In genomic region chr12:132593521-132593920, GRCh38 we compare ENCODE assay signal across 15 cellular contexts. TPM values are rescaled to one million over a fixed set of nuclear protein-coding genes. Genes with fewer than 3 reads are reported as not detected.
DNase-seq lines count a peak whose midpoint lies in the region; ATAC-seq, FAIRE-seq and TF ChIP-seq lines count a peak whose summit lies in the region.
"Had no signal": no experiment of that assay in that cellular context is flagged by ENCODE, and none has a peak within 500 bp of the region (broad histone marks: within the 10 kb centered on the region; RNA-seq: fewer than 3 reads in every experiment).

No MANE protein-coding gene starts in this region.

- peak overlapping the region; percentile 40 for H3K4me3 Mint-ChIP-seq in nephron progenitor cell
- H3K4me3 Mint-ChIP-seq: activated B cell treated with CpG ODN at 0.5 μM for 24 hours; activated naive CD8-positive, alpha-beta T cell treated with anti-CD3 and anti-CD28 coated beads for 36 hours had no signal

- WGBS in HepG2 (ENCODE audit: low lambda C conversion rate) = 33% methylated on average over 14 of the region's 18 CpGs
- 66% methylated on average over 6 of the region's 18 CpGs for WGBS in right lobe of liver (ENCODE audit: insufficient coverage, low coverage, low lambda C conversion rate, missing lambda C conversion rate)

- H3K9ac ChIP-seq in HepG2 (ENCODE audit: insufficient read depth, low read depth, low read length) (no peak overlapping the region), colonic mucosa (ENCODE audit: low read depth in 2 of 2, low read length in 2 of 2) (peak overlapping the region; percentile 57 to 58)

- peaks cover 22% of the 10 kb centered on the region for H3K9me3 Mint-ChIP-seq in nephron progenitor cell
- H3K9me3 Mint-ChIP-seq: activated B cell treated with CpG ODN at 0.5 μM for 24 hours; activated naive CD8-positive, alpha-beta T cell treated with anti-CD3 and anti-CD28 coated beads for 36 hours had no signal

- H3K27me3 Mint-ChIP-seq in nephron progenitor cell (ENCODE audit: low read depth, poor library complexity) = peaks cover 74% of the 10 kb centered on the region

- H3K27me3 ChIP-seq in HepG2 (ENCODE audit: control insufficient read depth in 1 of 2, insufficient read depth in 2 of 2, low read length in 2 of 2) = peaks cover 9 to 55% of the 10 kb centered on the region in 2 experiments; a peak in 4 of 5 replicates
- no peaks in the 10 kb centered on the region for H3K27me3 ChIP-seq in right lobe of liver
- H3K27me3 ChIP-seq in colonic mucosa = peaks cover under 1% of the 10 kb centered on the region

- POLR2A ChIA-PET in HepG2 (lab: Yijun Ruan, JAX) = no interaction called here

- H3K27ac Mint-ChIP-seq in nephron progenitor cell = no peak overlapping the region
- H3K27ac Mint-ChIP-seq: activated B cell treated with CpG ODN at 0.5 μM for 24 hours; activated naive CD8-positive, alpha-beta T cell treated with anti-CD3 and anti-CD28 coated beads for 36 hours had no signal

- TF ChIP-seq CTCF in HepG2 (CRISPR knock-in tag; IDR thresholded peaks at IDR 0.05) = no peak
- no peak for TF ChIP-seq CTCF in right lobe of liver (IDR thresholded peaks at IDR 0.05)
- TF ChIP-seq CTCF in colonic mucosa (IDR thresholded peaks at IDR 0.05) = no peak
- TF ChIP-seq CTCF in nephron progenitor cell (IDR thresholded peaks at IDR 0.05) = no peak

- intact Hi-C loops in HepG2 (cut with micrococcal nuclease; ENCODE audit: unreplicated experiment) (no loop called here), right lobe of liver (cut with DNase I) (no loop called here), colonic mucosa (cut with DNase I) (no loop called here)

- H2AFZ ChIP-seq in HepG2 (ENCODE audit: low read length) = no peak overlapping the region

- H3K36me3 ChIP-seq in HepG2 (replicated peaks in 1 of 2; ENCODE audit: control insufficient read depth in 1 of 2, insufficient read depth in 2 of 2, low read length in 2 of 2) (no peaks in the 10 kb centered on the region), right lobe of liver (no peaks in the 10 kb centered on the region), colonic mucosa (no peaks in the 10 kb centered on the region)

- ATAC-seq in HepG2 = peak; percentile 5
- no peak for ATAC-seq in right lobe of liver

- H3K4me3 ChIP-seq in HepG2 (replicated peaks in 1 of 3; ENCODE audit: insufficient read depth in 1 of 3, low read depth in 2 of 3, low read length in 3 of 3) = peak overlapping the region in 1 of 3 experiments; percentile 44; a peak in 2 of 6 replicates
- H3K4me3 ChIP-seq in right lobe of liver = no peak overlapping the region
- H3K4me3 ChIP-seq in colonic mucosa = peak overlapping the region; percentile 19

- peaks cover 26% of the 10 kb centered on the region for H3K4me1 Mint-ChIP-seq in nephron progenitor cell

- no peak overlapping the region for H3K27ac ChIP-seq in HepG2 (ENCODE audit: extremely low read length, insufficient read depth, low read length)
- no peak overlapping the region for H3K27ac ChIP-seq in right lobe of liver
- peak overlapping the region; percentile 55 for H3K27ac ChIP-seq in colonic mucosa

- H3K4me2 ChIP-seq in HepG2 (ENCODE audit: low read depth, low read length) = peak overlapping the region; percentile 60

- TF ChIP-seq EP300 in HepG2 (IDR thresholded peaks at IDR 0.05; ENCODE audit: low read depth in 2 of 2, low read length in 2 of 2) (no peak), HepG2 (CRISPR knock-in tag; IDR thresholded peaks at IDR 0.05; ENCODE audit: borderline replicate concordance) (no peak)

- BruUV-seq in HepG2 (replicated peaks; lab: Mats Ljungman, UMichigan) = no TSS peak

- FAIRE-seq in HepG2 (lab: Jason Lieb, UNC) = no peak

- H3K9me3 ChIP-seq in HepG2 (ENCODE audit: low read length) = no peaks in the 10 kb centered on the region
- no peaks in the 10 kb centered on the region for H3K9me3 ChIP-seq in right lobe of liver
- H3K9me3 ChIP-seq in colonic mucosa = no peaks in the 10 kb centered on the region

- no peak for DNase-seq in HepG2 (ENCODE audit: low spot score)
- no peak for DNase-seq in right lobe of liver
- DNase-seq in colonic mucosa = no peak
- DNase-seq in nephron progenitor cell = no peak
- no peak for DNase-seq in NK-92 treated with Interleukin-12 subunit alpha and Interleukin-12 subunit beta, amount 100 ng/mL, for 24 hours (lab: John Stamatoyannopoulos, UW)
- DNase-seq in ecto neural progenitor cell (ENCODE audit: low spot score) = no peak
- no peak for DNase-seq in cerebellum (ENCODE audit: low spot score)
- DNase-seq in NCI-H446 treated with DMSO at 0.1 percent for 48 hours (lab: John Stamatoyannopoulos, UW) = no peak
- DNase-seq: activated B cell treated with CpG ODN at 0.5 μM for 24 hours, GOT3 had no signal

- no peak for TF ChIP-seq POLR2A in HepG2 (IDR thresholded peaks at IDR 0.05; ENCODE audit: insufficient read depth in 1 of 2, low read depth in 2 of 2, low read length in 2 of 2)
- TF ChIP-seq POLR2A in right lobe of liver (IDR thresholded peaks at IDR 0.05) = no peak

- H4K20me1 ChIP-seq in HepG2 (ENCODE audit: insufficient read depth, low read length) = no peaks in the 10 kb centered on the region

- no peak for TF ChIP-seq RAD21 in HepG2 (CRISPR knock-in tag; IDR thresholded peaks at IDR 0.05)

- CTCF ChIA-PET in HepG2 (lab: Yijun Ruan, JAX; ENCODE audit: low intra/inter-chr PET ratio, low total read pairs) = no interaction called here

- H3K79me2 ChIP-seq in HepG2 (ENCODE audit: insufficient read depth, low read length) = no peaks in the 10 kb centered on the region

- H3K36me3 Mint-ChIP-seq in nephron progenitor cell (ENCODE audit: low read depth) = no peaks in the 10 kb centered on the region
- H3K36me3 Mint-ChIP-seq: activated naive CD8-positive, alpha-beta T cell treated with anti-CD3 and anti-CD28 coated beads for 36 hours had no signal

- H3K4me1 ChIP-seq in HepG2 (ENCODE audit: insufficient read depth, low read length) = peaks cover 13% of the 10 kb centered on the region
- no peaks in the 10 kb centered on the region for H3K4me1 ChIP-seq in right lobe of liver
- no peaks in the 10 kb centered on the region for H3K4me1 ChIP-seq in colonic mucosa

- in situ Hi-C loops in HepG2 (cut with HindIII; ENCODE audit: extremely low pct_ligation_motif_present, low pct_unique_long_range_greater_than_20kb) = no loop called here

TF ChIP-seq in HepG2, 621 proteins besides CTCF, POLR2A, EP300 and RAD21 (continues in another document):
- TF ChIP-seq PAWR (CRISPR knock-in tag; IDR thresholded peaks at IDR 0.05; ENCODE audit: borderline replicate concordance) (no peak), ZFP36 (IDR thresholded peaks at IDR 0.05; ENCODE audit: borderline replicate concordance, low read depth, low read length, partially characterized antibody) (no peak)

RNA-seq across cellular contexts. Expression of gene LRCOL1, which starts 16.9 kb away (rescaled TPM):
- total RNA-seq in HepG2 (2016; rRNA removed; fragmentation: Illumina TruSeq; extraction: Trizol) (not detected in 2 replicates), right lobe of liver (10 to 100 TPM in 1 of 6 experiments, 1 to 10 TPM in 4, under 1 TPM in 1; 0.61 to 13.1 (median 6.8) TPM), colonic mucosa (under 1 TPM in 1 of 2 donors, not detected in 1; 0.47 TPM), cerebellum (not detected)
- not detected in 2 replicates for total RNA-seq in HepG2 (2016; cell fraction: cytosol; rRNA removed; fragmentation: Illumina TruSeq; extraction: Trizol; ENCODE audit: low read depth)
- not detected in 2 replicates for total RNA-seq in HepG2 (2016; cell fraction: insoluble cytoplasmic fraction; rRNA removed; fragmentation: Illumina TruSeq; extraction: Trizol)
- total RNA-seq in HepG2 (2016; cell fraction: membrane; rRNA removed; fragmentation: Illumina TruSeq; extraction: Trizol) = not detected in 2 replicates
- not detected in 2 replicates for total RNA-seq in HepG2 (2016; cell fraction: nucleus; rRNA removed; fragmentation: Illumina TruSeq; extraction: Trizol)
- 0.14 TPM in 1 of 2 replicates, not detected in the other for polyA plus RNA-seq in HepG2 (2011; rRNA removed)
- polyA plus RNA-seq in HepG2 (2011; cell fraction: cytosol; rRNA removed) = 0.05 and 0.09 TPM in 2 replicates
- 0.57 TPM in 1 of 2 replicates, not detected in the other for polyA plus RNA-seq in HepG2 (2011; cell fraction: nucleus; rRNA removed)
- not detected in 2 replicates for polyA plus RNA-seq in HepG2 (2012)
- not detected in 2 replicates for polyA plus RNA-seq in HepG2 (2016; cell fraction: cytosol; fragmentation: Illumina TruSeq; extraction: Trizol; ENCODE audit: low read depth)
- not detected in 2 replicates for polyA plus RNA-seq in HepG2 (2016; cell fraction: insoluble cytoplasmic fraction; fragmentation: Illumina TruSeq; extraction: Trizol; ENCODE audit: low read depth)
- polyA plus RNA-seq in HepG2 (2016; cell fraction: membrane; fragmentation: Illumina TruSeq; extraction: Trizol; ENCODE audit: low read depth) = not detected in 2 replicates
- not detected in 2 replicates for polyA plus RNA-seq in HepG2 (2016; cell fraction: nucleus; fragmentation: Illumina TruSeq; extraction: Trizol; ENCODE audit: insufficient read depth, low read depth)
- not detected in 2 replicates for polyA minus RNA-seq in HepG2 (2011; rRNA and poly(A)+ RNA removed; ENCODE audit: low replicate concordance)
- not detected in 2 replicates for polyA minus RNA-seq in HepG2 (2011; cell fraction: cytosol; rRNA and poly(A)+ RNA removed)
- not detected in 2 replicates for polyA minus RNA-seq in HepG2 (2011; cell fraction: nucleus; rRNA and poly(A)+ RNA removed)
- total RNA-seq: activated B cell treated with CpG ODN at 0.5 μM for 24 hours; activated naive CD8-positive, alpha-beta T cell treated with anti-CD3 and anti-CD28 coated beads for 36 hours; glomerular endothelial cell; kidney epithelial cell; omental fat pad had no signal

RNA-seq across cellular contexts. Expression of gene P2RX2, which starts 25.1 kb away (rescaled TPM):
- total RNA-seq in HepG2 (2016; rRNA removed; fragmentation: Illumina TruSeq; extraction: Trizol) (not detected in 2 replicates), right lobe of liver (not detected), colonic mucosa (under 1 TPM in 1 of 2 donors, not detected in 1; 0.24 TPM), cerebellum (not detected)
- not detected in 2 replicates for total RNA-seq in HepG2 (2016; cell fraction: cytosol; rRNA removed; fragmentation: Illumina TruSeq; extraction: Trizol; ENCODE audit: low read depth)
- not detected in 2 replicates for total RNA-seq in HepG2 (2016; cell fraction: insoluble cytoplasmic fraction; rRNA removed; fragmentation: Illumina TruSeq; extraction: Trizol)
- total RNA-seq in HepG2 (2016; cell fraction: membrane; rRNA removed; fragmentation: Illumina TruSeq; extraction: Trizol) = not detected in 2 replicates
- total RNA-seq in HepG2 (2016; cell fraction: nucleus; rRNA removed; fragmentation: Illumina TruSeq; extraction: Trizol) = not detected in 2 replicates
- polyA plus RNA-seq in HepG2 (2011; rRNA removed) = not detected in 2 replicates
- not detected in 2 replicates for polyA plus RNA-seq in HepG2 (2011; cell fraction: cytosol; rRNA removed)
- polyA plus RNA-seq in HepG2 (2011; cell fraction: nucleus; rRNA removed) = not detected in 2 replicates
- polyA plus RNA-seq in HepG2 (2012) = not detected in 2 replicates
- polyA plus RNA-seq in HepG2 (2016; cell fraction: cytosol; fragmentation: Illumina TruSeq; extraction: Trizol; ENCODE audit: low read depth) = not detected in 2 replicates
- not detected in 2 replicates for polyA plus RNA-seq in HepG2 (2016; cell fraction: insoluble cytoplasmic fraction; fragmentation: Illumina TruSeq; extraction: Trizol; ENCODE audit: low read depth)
- not detected in 2 replicates for polyA plus RNA-seq in HepG2 (2016; cell fraction: membrane; fragmentation: Illumina TruSeq; extraction: Trizol; ENCODE audit: low read depth)
- not detected in 2 replicates for polyA plus RNA-seq in HepG2 (2016; cell fraction: nucleus; fragmentation: Illumina TruSeq; extraction: Trizol; ENCODE audit: insufficient read depth, low read depth)
- polyA minus RNA-seq in HepG2 (2011; rRNA and poly(A)+ RNA removed; ENCODE audit: low replicate concordance) = not detected in 2 replicates
- not detected in 2 replicates for polyA minus RNA-seq in HepG2 (2011; cell fraction: cytosol; rRNA and poly(A)+ RNA removed)
- polyA minus RNA-seq in HepG2 (2011; cell fraction: nucleus; rRNA and poly(A)+ RNA removed) = not detected in 2 replicates
- total RNA-seq: activated B cell treated with CpG ODN at 0.5 μM for 24 hours; activated naive CD8-positive, alpha-beta T cell treated with anti-CD3 and anti-CD28 coated beads for 36 hours; dermis microvascular lymphatic vessel endothelial cell; glomerular endothelial cell; kidney epithelial cell had no signal
